20 cellular contexts compared by ENCODE assay signal in the genomic region with DNA sequence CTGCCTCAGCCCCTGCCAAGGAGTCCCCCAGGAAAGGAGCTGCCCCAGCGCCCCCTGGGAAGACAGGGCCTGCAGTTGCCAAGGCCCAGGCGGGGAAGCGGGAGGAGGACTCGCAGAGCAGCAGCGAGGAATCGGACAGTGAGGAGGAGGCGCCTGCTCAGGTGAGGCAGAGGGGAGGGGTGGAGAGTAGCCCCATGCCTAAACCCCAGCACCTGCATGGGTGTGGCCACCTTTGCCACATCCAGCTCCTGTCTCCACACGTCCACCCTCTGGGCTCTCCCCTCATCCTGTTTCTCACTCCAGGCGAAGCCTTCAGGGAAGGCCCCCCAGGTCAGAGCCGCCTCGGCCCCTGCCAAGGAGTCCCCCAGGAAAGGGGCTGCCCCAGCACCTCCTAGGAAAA.
"Had no signal": no experiment of that assay in that cellular context is flagged by ENCODE, and none has a peak within 500 bp of the region (broad histone marks: within the 10 kb centered on the region; RNA-seq: fewer than 3 reads in every experiment).

No MANE protein-coding gene starts in this region.

- H3K9me3 Mint-ChIP-seq: dendritic cell treated with granulocyte-macrophage colony-stimulating factor and Interleukin-4, amounts not matched to agents 40 ng/mL and 50 ng/mL, for 4 days; naive B cell; nephron; type B pancreatic cell had no signal

- H3K4me1 ChIP-seq: psoas muscle, suprapubic skin, thyroid gland, uterus had no signal

- ATAC-seq: left colon, left ventricle myocardium superior, psoas muscle, sciatic nerve had no signal

- DNase-seq: foreskin melanocyte; head of caudate nucleus; left colon; left ventricle myocardium superior; mesendoderm; naive B cell; psoas muscle; spleen; stimulated activated CD4-positive, alpha-beta T cell treated with anti-CD3 and anti-CD28 coated beads, Interleukin-15, amount 100 ng/mL, for 24 hours; stimulated activated CD4-positive, alpha-beta T cell treated with anti-CD3 and anti-CD28 coated beads, Interleukin-1b, Interleukin-23, amount 100 ng/mL, for 48 hours; stimulated activated CD4-positive, alpha-beta T cell treated with anti-CD3 and anti-CD28 coated beads, Interleukin-4, amount 100 ng/mL, for 4 hours; stimulated activated naive CD4-positive, alpha-beta T cell treated with Interleukin-2 at 50 U/mL for 16 hours; thyroid gland; uterus had no signal

- H3K27ac ChIP-seq: hepatocyte, psoas muscle, suprapubic skin, thyroid gland, uterus had no signal

- H3K27me3 ChIP-seq: hepatocyte, spleen, suprapubic skin, thyroid gland, uterus had no signal

- H3K4me3 Mint-ChIP-seq: dendritic cell treated with granulocyte-macrophage colony-stimulating factor and Interleukin-4, amounts not matched to agents 40 ng/mL and 50 ng/mL, for 4 days; nephron; type B pancreatic cell had no signal

- H3K27me3 Mint-ChIP-seq: dendritic cell treated with granulocyte-macrophage colony-stimulating factor and Interleukin-4, amounts not matched to agents 40 ng/mL and 50 ng/mL, for 4 days; naive B cell; type B pancreatic cell had no signal

- H3K27ac Mint-ChIP-seq: type B pancreatic cell had no signal
